2 cellular contexts compared by ENCODE assay signal in the genomic region with DNA sequence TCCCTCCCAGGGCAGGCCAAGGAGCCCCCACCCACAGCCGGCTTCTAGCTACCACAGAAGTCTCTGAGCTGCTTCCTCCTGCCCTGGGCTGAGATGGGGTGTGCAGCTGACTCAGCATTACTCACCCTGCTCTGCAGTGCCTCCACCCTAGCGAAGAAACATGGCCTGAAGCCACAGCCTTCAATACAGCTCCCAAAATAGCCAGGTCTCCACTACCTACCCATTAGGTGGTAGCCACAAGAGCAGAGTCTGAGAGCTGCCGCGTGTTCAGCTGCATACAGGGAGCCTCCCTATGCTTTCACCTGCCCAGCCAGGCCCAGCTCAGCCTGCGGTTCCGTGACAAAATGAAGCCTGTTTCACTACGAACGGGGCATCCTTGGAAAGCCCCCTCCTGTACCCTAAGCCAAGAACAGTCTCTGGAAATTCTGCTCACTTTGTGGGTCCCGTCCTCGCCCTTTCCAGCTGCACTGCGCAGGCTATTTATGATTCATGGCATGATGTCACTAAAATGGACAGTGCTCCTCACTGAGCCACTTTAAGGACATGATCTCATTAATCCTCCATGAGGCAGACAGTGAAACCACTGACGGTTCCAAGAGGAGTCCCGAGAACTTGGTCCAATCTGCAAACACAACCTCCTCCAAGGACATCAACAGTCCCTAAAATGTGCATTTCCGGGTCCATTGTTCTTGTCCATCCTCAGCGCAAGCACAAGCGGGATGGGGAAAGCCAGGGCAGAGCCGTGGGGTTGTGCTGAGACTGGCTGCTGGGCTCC.
A peak's percentile ranks its signal among the peaks of the same experiment; 100 is the strongest.
TF ChIP-seq lines count a peak whose summit lies in the region.

No MANE protein-coding gene starts in this region.

TF ChIP-seq in SK-N-SH, 30 proteins besides CTCF, POLR2A, EP300 and RAD21 (continued from another document):
- no peak for TF ChIP-seq ZBTB33 (IDR thresholded peaks at IDR 0.05; ENCODE audit: borderline replicate concordance, low read depth)
- TF ChIP-seq FOSL2 (IDR thresholded peaks at IDR 0.05; ENCODE audit: borderline replicate concordance, low read depth): peak; percentile 95
- no peak for TF ChIP-seq MAX (IDR thresholded peaks at IDR 0.05; ENCODE audit: low read depth)
- TF ChIP-seq ELF1 (IDR thresholded peaks at IDR 0.05): no peak
- TF ChIP-seq FOXJ3 (CRISPR knock-in tag; IDR thresholded peaks at IDR 0.05): no peak
- TF ChIP-seq, protein P1, sequence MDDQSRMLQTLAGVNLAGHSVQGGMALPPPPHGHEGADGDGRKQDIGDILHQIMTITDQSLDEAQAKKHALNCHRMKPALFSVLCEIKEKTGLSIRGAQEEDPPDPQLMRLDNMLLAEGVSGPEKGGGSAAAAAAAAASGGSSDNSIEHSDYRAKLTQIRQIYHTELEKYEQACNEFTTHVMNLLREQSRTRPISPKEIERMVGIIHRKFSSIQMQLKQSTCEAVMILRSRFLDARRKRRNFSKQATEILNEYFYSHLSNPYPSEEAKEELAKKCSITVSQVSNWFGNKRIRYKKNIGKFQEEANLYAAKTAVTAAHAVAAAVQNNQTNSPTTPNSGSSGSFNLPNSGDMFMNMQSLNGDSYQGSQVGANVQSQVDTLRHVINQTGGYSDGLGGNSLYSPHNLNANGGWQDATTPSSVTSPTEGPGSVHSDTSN (IDR thresholded peaks at IDR 0.05): peak; percentile 70
- TF ChIP-seq MEF2A (IDR thresholded peaks at IDR 0.05; ENCODE audit: borderline replicate concordance, low read depth): peak; percentile 84
- no peak for TF ChIP-seq CHD2 (IDR thresholded peaks at IDR 0.05; ENCODE audit: low read length, partially characterized antibody)
- no peak for TF ChIP-seq RFX5 (IDR thresholded peaks at IDR 0.05; ENCODE audit: low read length)
- peak; percentile 75 for TF ChIP-seq JUND (IDR thresholded peaks at IDR 0.05)
- TF ChIP-seq TCF12 (IDR thresholded peaks at IDR 0.05): peak; percentile 70
- TF ChIP-seq SIN3A (IDR thresholded peaks at IDR 0.05; ENCODE audit: borderline replicate concordance, low read depth, low read length): no peak
- TF ChIP-seq TEAD4 (IDR thresholded peaks at IDR 0.05; ENCODE audit: borderline replicate concordance, insufficient read depth): no peak
- TF ChIP-seq POLR2AphosphoS5 (IDR thresholded peaks at IDR 0.05; ENCODE audit: low read depth, low read length): no peak
- TF ChIP-seq YY1 (IDR thresholded peaks at IDR 0.05; ENCODE audit: low read depth): peak; percentile 42; the same call in 1 of the 2 replicates
- 0 out of 2 replicates have a peak, but pooled peaks have one; percentile 19 for TF ChIP-seq RXRA (IDR thresholded peaks at IDR 0.05; ENCODE audit: borderline replicate concordance, low read depth)
- no peak for TF ChIP-seq TAF1 (IDR thresholded peaks at IDR 0.05; ENCODE audit: borderline replicate concordance, low read depth, low read length)
- no peak for TF ChIP-seq SMC3 (IDR thresholded peaks at IDR 0.05; ENCODE audit: low read depth, low read length)

TF ChIP-seq in WTC11, 78 proteins besides CTCF, POLR2A, EP300 and RAD21 (continued from another document):
- TF ChIP-seq, protein P2, sequence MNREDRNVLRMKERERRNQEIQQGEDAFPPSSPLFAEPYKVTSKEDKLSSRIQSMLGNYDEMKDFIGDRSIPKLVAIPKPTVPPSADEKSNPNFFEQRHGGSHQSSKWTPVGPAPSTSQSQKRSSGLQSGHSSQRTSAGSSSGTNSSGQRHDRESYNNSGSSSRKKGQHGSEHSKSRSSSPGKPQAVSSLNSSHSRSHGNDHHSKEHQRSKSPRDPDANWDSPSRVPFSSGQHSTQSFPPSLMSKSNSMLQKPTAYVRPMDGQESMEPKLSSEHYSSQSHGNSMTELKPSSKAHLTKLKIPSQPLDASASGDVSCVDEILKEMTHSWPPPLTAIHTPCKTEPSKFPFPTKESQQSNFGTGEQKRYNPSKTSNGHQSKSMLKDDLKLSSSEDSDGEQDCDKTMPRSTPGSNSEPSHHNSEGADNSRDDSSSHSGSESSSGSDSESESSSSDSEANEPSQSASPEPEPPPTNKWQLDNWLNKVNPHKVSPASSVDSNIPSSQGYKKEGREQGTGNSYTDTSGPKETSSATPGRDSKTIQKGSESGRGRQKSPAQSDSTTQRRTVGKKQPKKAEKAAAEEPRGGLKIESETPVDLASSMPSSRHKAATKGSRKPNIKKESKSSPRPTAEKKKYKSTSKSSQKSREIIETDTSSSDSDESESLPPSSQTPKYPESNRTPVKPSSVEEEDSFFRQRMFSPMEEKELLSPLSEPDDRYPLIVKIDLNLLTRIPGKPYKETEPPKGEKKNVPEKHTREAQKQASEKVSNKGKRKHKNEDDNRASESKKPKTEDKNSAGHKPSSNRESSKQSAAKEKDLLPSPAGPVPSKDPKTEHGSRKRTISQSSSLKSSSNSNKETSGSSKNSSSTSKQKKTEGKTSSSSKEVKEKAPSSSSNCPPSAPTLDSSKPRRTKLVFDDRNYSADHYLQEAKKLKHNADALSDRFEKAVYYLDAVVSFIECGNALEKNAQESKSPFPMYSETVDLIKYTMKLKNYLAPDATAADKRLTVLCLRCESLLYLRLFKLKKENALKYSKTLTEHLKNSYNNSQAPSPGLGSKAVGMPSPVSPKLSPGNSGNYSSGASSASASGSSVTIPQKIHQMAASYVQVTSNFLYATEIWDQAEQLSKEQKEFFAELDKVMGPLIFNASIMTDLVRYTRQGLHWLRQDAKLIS (CRISPR knock-in tag; IDR thresholded peaks at IDR 0.05; ENCODE audit: borderline replicate concordance): no peak
- TF ChIP-seq ZSCAN18 (CRISPR knock-in tag; IDR thresholded peaks at IDR 0.05): no peak
- no peak for TF ChIP-seq ETV6 (CRISPR knock-in tag; IDR thresholded peaks at IDR 0.05)
- no peak for TF ChIP-seq ZNF138 (CRISPR knock-in tag; conservative IDR thresholded peaks at IDR 0.05)
- TF ChIP-seq ZBTB21 (CRISPR knock-in tag; IDR thresholded peaks at IDR 0.05; ENCODE audit: borderline replicate concordance): no peak
- TF ChIP-seq MXD4 (CRISPR knock-in tag; IDR thresholded peaks at IDR 0.05; ENCODE audit: borderline replicate concordance): no peak
- no peak for TF ChIP-seq RORB (CRISPR knock-in tag; IDR thresholded peaks at IDR 0.05)
- TF ChIP-seq SOX15 (CRISPR knock-in tag; IDR thresholded peaks at IDR 0.05): no peak
- TF ChIP-seq MYBL2 (CRISPR knock-in tag; IDR thresholded peaks at IDR 0.05): no peak
- TF ChIP-seq ZNF263 (CRISPR knock-in tag; IDR thresholded peaks at IDR 0.05; ENCODE audit: low read depth): no peak
- no peak for TF ChIP-seq NFYB (CRISPR knock-in tag; conservative IDR thresholded peaks at IDR 0.05; ENCODE audit: low read depth)
